ENCODE assay signal across 18 cellular contexts in the genomic region with DNA sequence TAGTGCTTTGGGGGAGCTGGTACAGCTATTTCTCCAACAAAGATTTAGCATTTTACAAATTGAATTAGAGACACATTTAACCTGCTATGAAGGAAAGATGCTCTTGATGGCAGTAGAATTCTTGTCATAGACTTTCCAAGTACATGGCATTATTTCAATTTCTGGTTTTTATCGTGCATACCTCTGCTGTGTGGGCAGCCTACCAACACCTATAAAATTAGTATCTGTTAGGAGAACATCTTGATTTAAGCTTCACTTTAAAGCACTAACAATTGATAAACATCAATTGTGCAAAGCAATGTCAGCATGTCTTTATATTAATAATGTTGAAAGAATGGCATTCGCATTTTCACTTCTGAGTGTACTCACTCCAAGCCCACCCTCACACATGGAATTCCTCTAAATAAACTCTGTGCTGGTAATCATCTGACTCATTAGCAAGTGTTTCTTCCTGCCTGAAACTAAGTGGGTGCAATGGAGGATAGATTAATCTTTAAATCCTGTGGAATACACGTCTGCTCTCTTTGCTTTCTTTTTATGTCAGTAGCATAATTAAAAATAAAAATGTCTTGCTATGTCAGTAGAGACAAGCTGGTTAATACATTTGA.
DNase-seq lines count a peak whose midpoint lies in the region; FAIRE-seq and TF ChIP-seq lines count a peak whose summit lies in the region.
"Had no signal": no experiment of that assay in that cellular context is flagged by ENCODE, and none has a peak within 500 bp of the region (broad histone marks: within the 10 kb centered on the region; RNA-seq: fewer than 3 reads in every experiment).

No MANE protein-coding gene starts in this region.

- TF ChIP-seq POLR2A in uterus (IDR thresholded peaks at IDR 0.05): no peak

- H3K9me3 ChIP-seq in uterus: no peaks in the 10 kb centered on the region
- H3K9me3 ChIP-seq: gastroesophageal sphincter, transverse colon had no signal

- peak; percentile 9 for DNase-seq in ACHN
- DNase-seq in kidney glomerular epithelial cell (lab: John Stamatoyannopoulos, UW): peak; percentile 59
- no peak for DNase-seq in epidermal melanocyte (ENCODE audit: insufficient read length, low spot score)
- no peak for DNase-seq in germinal center (ENCODE audit: low spot score)
- no peak for DNase-seq in NCI-H1436 (lab: John Stamatoyannopoulos, UW)
- no peak for DNase-seq in uterus
- DNase-seq: activated naive CD8-positive, alpha-beta T cell treated with anti-CD3 and anti-CD28 coated beads for 36 hours; C1 segment of cervical spinal cord; NCI-H2171 treated with DMSO at 0.1 percent for 48 hours; NCI-H526; occipital lobe; retina; RPMI8226; stimulated activated CD4-positive, alpha-beta T cell treated with anti-CD3 and anti-CD28 coated beads, Interleukin-12 subunit alpha, Interleukin-12 subunit beta, amount 100 ng/mL, for 4 hours; transverse colon had no signal

- peak; percentile 85 for FAIRE-seq in endometrium (lab: Jason Lieb, UNC)

- intact Hi-C loops in uterus (cut with DNase I; ENCODE audit: low total_unique reads): no loop called here

- H3K36me3 ChIP-seq in uterus: no peaks in the 10 kb centered on the region
- H3K36me3 ChIP-seq: gastroesophageal sphincter, transverse colon had no signal

- TF ChIP-seq CTCF in LNCAP (IDR thresholded peaks at IDR 0.05): peak; percentile 43
- TF ChIP-seq CTCF in uterus (IDR thresholded peaks at IDR 0.05): no peak

- no peaks in the 10 kb centered on the region for H3K27me3 ChIP-seq in uterus
- H3K27me3 ChIP-seq: gastroesophageal sphincter, transverse colon had no signal

- no peak overlapping the region for H3K27ac ChIP-seq in uterus
- H3K27ac ChIP-seq: gastroesophageal sphincter, transverse colon had no signal

- in situ Hi-C loops in ACHN (cut with HindIII; ENCODE audit: low pct_ligation_motif_present, low pct_unique_long_range_greater_than_20kb, low sequenced_read_pairs): no loop called here

- H3K4me1 ChIP-seq in uterus: no peaks in the 10 kb centered on the region
- H3K4me1 ChIP-seq: gastroesophageal sphincter, transverse colon had no signal

- no peak overlapping the region for H3K4me3 ChIP-seq in uterus
- H3K4me3 ChIP-seq: gastroesophageal sphincter, transverse colon had no signal

Comparison
In these comparisons a context has a peak if more than half of its experiments do, and no peak if none do; other contexts are left out.
1. DNase-seq: peak in ACHN (single experiment) and kidney glomerular epithelial cell (single experiment); none in epidermal melanocyte (single experiment), germinal center (single experiment), NCI-H1436 (single experiment) and uterus (0 of 2).